30 cellular contexts compared by ENCODE assay signal in genomic region chr7:2684501-2684900, GRCh38. TPM values are rescaled to one million over a fixed set of nuclear protein-coding genes. Genes with fewer than 3 reads are reported as not detected.
"Had no signal": no experiment of that assay in that cellular context is flagged by ENCODE, and none has a peak within 500 bp of the region (broad histone marks: within the 10 kb centered on the region; RNA-seq: fewer than 3 reads in every experiment).

No MANE protein-coding gene starts in this region.

- DNase-seq: activated B cell treated with CpG ODN at 0.5 μM for 24 hours; activated CD4-positive, alpha-beta memory T cell treated with anti-CD3 and anti-CD28 coated beads, Interleukin-2, amount 10 ng/mL, durations not matched to agents 7 days and 5 days; activated CD4-positive, alpha-beta T cell treated with anti-CD3 and anti-CD28 coated beads for 4 hours; activated CD4-positive, alpha-beta T cell treated with anti-CD3 and anti-CD28 coated beads, Interleukin-2, amount 10 ng/mL, durations not matched to agents 24 days and 14 days; activated CD4-positive, alpha-beta T cell treated with anti-CD3 and anti-CD28 coated beads, Interleukin-2, amount 50 U/mL, for 48 hours; activated CD4-positive, CD25-positive, alpha-beta regulatory T cell treated with anti-CD3 and anti-CD28 coated beads, Interleukin-2, amount 50 U/mL, for 72 hours; activated CD8-positive, alpha-beta memory T cell treated with anti-CD3 and anti-CD28 coated beads for 24 hours; activated CD8-positive, alpha-beta memory T cell treated with anti-CD3 and anti-CD28 coated beads, Interleukin-2, amount 10 ng/mL, durations not matched to agents 7 days and 5 days; activated CD8-positive, alpha-beta memory T cell treated with anti-CD3 and anti-CD28 coated beads, Interleukin-2, amount 50 U/mL, for 48 hours; activated CD8-positive, alpha-beta T cell treated with anti-CD3 and anti-CD28 coated beads, Interleukin-2, amount 10 ng/mL, durations not matched to agents 7 days and 5 days; activated effector memory CD4-positive, alpha-beta T cell treated with Interleukin-2 at 50 U/mL for 16 hours; activated gamma-delta T cell; activated naive CD4-positive, alpha-beta T cell treated with anti-CD3 and anti-CD28 coated beads, Interleukin-2, amount 10 ng/mL, durations not matched to agents 7 days and 5 days; activated naive CD4-positive, alpha-beta T cell treated with Interleukin-2 at 50 U/mL for 16 hours; activated naive CD8-positive, alpha-beta T cell treated with anti-CD3 and anti-CD28 coated beads, Interleukin-2, amount 10 ng/mL, durations not matched to agents 7 days and 5 days; activated naive CD8-positive, alpha-beta T cell treated with anti-CD3 and anti-CD28 coated beads, Interleukin-2, amount 50 U/mL, for 24 hours; activated T-cell treated with anti-CD3 and anti-CD28 coated beads, Interleukin-2, amount 50 U/mL, for 24 hours; activated T-cell treated with anti-CD3 and anti-CD28 coated beads, Interleukin-2, amount 50 U/mL, for 48 hours; amygdala; anterior cingulate cortex; caudate nucleus; SW 1271; T-helper 1 cell; T-helper 2 cell; T-helper 9 cell had no signal

- H3K4me3 ChIP-seq: ascending aorta, cardiac muscle cell had no signal

- H3K9me3 ChIP-seq: ascending aorta had no signal

- FAIRE-seq: bronchial epithelial cell, TTC549 had no signal

- H3K36me3 ChIP-seq: ascending aorta, cardiac muscle cell had no signal

- H3K27ac ChIP-seq: ascending aorta, cardiac muscle cell, VCaP had no signal

- H3K27me3 ChIP-seq: ascending aorta had no signal

RNA-seq across cellular contexts. Expression of gene AMZ1, which starts 3.5 kb away (rescaled TPM):
- total RNA-seq: activated CD4-positive, alpha-beta T cell treated with anti-CD3 and anti-CD28 coated beads, Interleukin-2, amount 10 ng/mL, durations not matched to agents 24 days and 14 days; activated CD8-positive, alpha-beta T cell treated with anti-CD3 and anti-CD28 coated beads, Interleukin-2, amount 10 ng/mL, durations not matched to agents 7 days and 5 days; ascending aorta; bronchial epithelial cell had no signal
